In genomic region chr14:76774471-76775158, GRCh38 we compare ENCODE assay signal across 1 cellular context.
TF ChIP-seq lines count a peak whose summit lies in the region.

No MANE protein-coding gene starts in this region.

TF ChIP-seq in IMR-90, 13 proteins besides CTCF, POLR2A, EP300 and RAD21 (continued from another document):
- TF ChIP-seq BHLHE40 (IDR thresholded peaks at IDR 0.05; ENCODE audit: low read depth, low read length): no peak
- TF ChIP-seq RCOR1 (IDR thresholded peaks at IDR 0.05; ENCODE audit: insufficient replicate concordance, low read length): no peak
- no peak for TF ChIP-seq ELK1 (IDR thresholded peaks at IDR 0.05; ENCODE audit: borderline replicate concordance, low read depth, low read length)
- TF ChIP-seq RFX5 (IDR thresholded peaks at IDR 0.05; ENCODE audit: low read depth, low read length): no peak
- no peak for TF ChIP-seq MAFK (IDR thresholded peaks at IDR 0.05; ENCODE audit: low read depth, low read length)
- TF ChIP-seq SMC3 (IDR thresholded peaks at IDR 0.05; ENCODE audit: low read depth, low read length): no peak
- TF ChIP-seq MXI1 (IDR thresholded peaks at IDR 0.05; ENCODE audit: borderline replicate concordance, low read depth, low read length): no peak
- no peak for TF ChIP-seq FOS (IDR thresholded peaks at IDR 0.05; ENCODE audit: low read depth, low read length)
